In the genomic region with DNA sequence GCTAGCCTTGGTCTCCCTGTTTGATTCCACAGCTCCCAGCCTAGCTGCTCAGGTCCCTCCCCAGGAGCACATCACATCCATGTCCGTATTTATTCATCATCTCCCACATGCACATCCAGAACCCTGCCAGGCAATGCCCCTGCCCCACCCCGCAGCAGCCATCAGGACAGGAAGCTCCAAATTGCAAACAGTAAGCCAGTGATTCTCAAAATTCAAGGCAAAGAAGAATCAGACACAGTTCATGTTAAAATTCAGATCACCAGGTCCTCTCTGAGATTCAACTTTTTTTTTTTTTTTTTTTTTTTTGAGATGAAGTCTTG, we compare ENCODE assay signal across 1 cellular context.
TF ChIP-seq lines count a peak whose summit lies in the region.

No MANE protein-coding gene starts in this region.

TF ChIP-seq in H1, 55 proteins besides CTCF, POLR2A, EP300 and RAD21:
- TF ChIP-seq RNF2 (IDR thresholded peaks at IDR 0.05; ENCODE audit: borderline replicate concordance, low read depth, low read length, missing control alignments, poor library complexity, severe bottlenecking) (no peak), BACH1 (IDR thresholded peaks at IDR 0.05; ENCODE audit: low read length) (no peak), TCF12 (IDR thresholded peaks at IDR 0.05; ENCODE audit: low read depth, low read length) (no peak), TAF1 (IDR thresholded peaks at IDR 0.05; ENCODE audit: low read depth, low read length) (no peak), SAP30 (IDR thresholded peaks at IDR 0.05; ENCODE audit: insufficient read depth, insufficient replicate concordance, low read length) (no peak), SP4 (IDR thresholded peaks at IDR 0.05; ENCODE audit: low read length) (no peak), RFX5 (IDR thresholded peaks at IDR 0.05; ENCODE audit: borderline replicate concordance, low read depth, low read length) (no peak), CREB1 (IDR thresholded peaks at IDR 0.05) (no peak), HDAC2 (IDR thresholded peaks at IDR 0.05; ENCODE audit: borderline replicate concordance in 1 of 2, low read depth in 2 of 2, low read length in 2 of 2) (no peak), ZNF274 (IDR thresholded peaks at IDR 0.05; ENCODE audit: borderline replicate concordance, extremely low read depth, low read length) (no peak), BRCA1 (IDR thresholded peaks at IDR 0.05; ENCODE audit: low read depth, low read length) (no peak)
- TF ChIP-seq, protein P1, sequence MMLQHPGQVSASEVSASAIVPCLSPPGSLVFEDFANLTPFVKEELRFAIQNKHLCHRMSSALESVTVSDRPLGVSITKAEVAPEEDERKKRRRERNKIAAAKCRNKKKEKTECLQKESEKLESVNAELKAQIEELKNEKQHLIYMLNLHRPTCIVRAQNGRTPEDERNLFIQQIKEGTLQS (IDR thresholded peaks at IDR 0.05; ENCODE audit: insufficient read depth, low read depth, low read length) = no peak
- TF ChIP-seq, protein P2, sequence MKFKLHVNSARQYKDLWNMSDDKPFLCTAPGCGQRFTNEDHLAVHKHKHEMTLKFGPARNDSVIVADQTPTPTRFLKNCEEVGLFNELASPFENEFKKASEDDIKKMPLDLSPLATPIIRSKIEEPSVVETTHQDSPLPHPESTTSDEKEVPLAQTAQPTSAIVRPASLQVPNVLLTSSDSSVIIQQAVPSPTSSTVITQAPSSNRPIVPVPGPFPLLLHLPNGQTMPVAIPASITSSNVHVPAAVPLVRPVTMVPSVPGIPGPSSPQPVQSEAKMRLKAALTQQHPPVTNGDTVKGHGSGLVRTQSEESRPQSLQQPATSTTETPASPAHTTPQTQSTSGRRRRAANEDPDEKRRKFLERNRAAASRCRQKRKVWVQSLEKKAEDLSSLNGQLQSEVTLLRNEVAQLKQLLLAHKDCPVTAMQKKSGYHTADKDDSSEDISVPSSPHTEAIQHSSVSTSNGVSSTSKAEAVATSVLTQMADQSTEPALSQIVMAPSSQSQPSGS (IDR thresholded peaks at IDR 0.05; ENCODE audit: low read length) = no peak
TF ChIP-seq in H1: peak in this region for 0.
